In the genomic region with DNA sequence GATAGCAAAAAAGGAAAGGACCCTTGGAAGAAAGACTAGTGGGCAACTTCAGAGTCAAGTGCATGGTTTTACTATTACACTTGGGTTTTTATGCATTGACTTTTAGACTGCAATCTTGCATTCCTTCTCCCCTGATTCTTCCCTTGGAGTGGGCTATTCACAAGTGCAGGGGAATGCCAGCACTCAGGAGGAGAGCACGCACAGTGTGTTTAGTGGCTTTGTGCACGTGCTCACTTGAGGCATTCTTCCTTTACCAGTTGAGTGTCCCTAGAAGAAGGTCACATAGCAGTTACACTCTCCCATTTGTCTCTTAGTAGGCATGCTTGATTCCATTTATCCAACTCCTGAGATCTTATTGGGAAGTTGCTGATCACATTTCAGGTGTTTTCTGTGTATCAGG, we compare ENCODE assay signal across 25 cellular contexts.
"Had no signal": no experiment of that assay in that cellular context is flagged by ENCODE, and none has a peak within 500 bp of the region (broad histone marks: within the 10 kb centered on the region; RNA-seq: fewer than 3 reads in every experiment).

No MANE protein-coding gene starts in this region.

- ATAC-seq: stimulated activated effector memory CD8-positive, alpha-beta T cell treated with anti-CD3 and anti-CD28 coated beads, Interleukin-12 subunit alpha, Interleukin-12 subunit beta, amount 100 ng/mL, for 72 hours; stimulated activated memory B cell treated with anti-CD40 and anti-IgM and Interleukin-4, amounts not matched to agents 10 μg/mL and 1 μg/mL and 100 μg/mL, for 72 hours; stimulated activated naive B cell treated with anti-CD40 and anti-IgM and Interleukin-4, amounts not matched to agents 10 μg/mL and 1 μg/mL and 100 μg/mL, for 72 hours; stimulated activated naive CD8-positive, alpha-beta T cell treated with anti-CD3 and anti-CD28 coated beads, Interleukin-15, amount 100 ng/mL, for 72 hours; stimulated activated naive CD8-positive, alpha-beta T cell treated with anti-CD3 and anti-CD28 coated beads, Interleukin-15, Interleukin-2, amounts not matched to agents 100 U/mL and 50 U/mL, for 24 hours had no signal

- DNase-seq: stimulated activated CD4-positive, alpha-beta T cell treated with anti-CD3 and anti-CD28 coated beads, Interleukin-2, amount 100 ng/mL, for 24 hours; stimulated activated CD4-positive, alpha-beta T cell treated with anti-CD3 and anti-CD28 coated beads, Interleukin-2, amount 100 ng/mL, for 48 hours; stimulated activated CD4-positive, alpha-beta T cell treated with anti-CD3 and anti-CD28 coated beads, Interleukin-4, amount 100 ng/mL, for 1 hour; stimulated activated CD4-positive, alpha-beta T cell treated with anti-CD3 and anti-CD28 coated beads, Interleukin-4, amount 100 ng/mL, for 24 hours; stimulated activated CD4-positive, alpha-beta T cell treated with anti-CD3 and anti-CD28 coated beads, Interleukin-4, amount 100 ng/mL, for 4 hours; stimulated activated CD8-positive, alpha-beta memory T cell treated with anti-CD3 and anti-CD28 coated beads, Interleukin-4, amount 100 ng/mL, for 48 hours; stimulated activated naive B cell treated with anti-CD40 and anti-IgM and Interleukin-4, amounts not matched to agents 10 μg/mL and 1 μg/mL and 100 μg/mL, for 72 hours; stimulated activated naive CD4-positive, alpha-beta T cell; stimulated activated naive CD4-positive, alpha-beta T cell treated with Interleukin-2 at 50 U/mL for 16 hours; stimulated activated naive CD8-positive, alpha-beta T cell treated with anti-CD3 and anti-CD28 coated beads, Interleukin-15, amount 100 ng/mL, for 72 hours; stimulated activated naive CD8-positive, alpha-beta T cell treated with anti-CD3 and anti-CD28 coated beads, Interleukin-15, Interleukin-2, amounts not matched to agents 100 U/mL and 50 U/mL, for 24 hours; stomach; substantia nigra; testis; tibial artery; transverse colon; trophoblast cell; upper lobe of left lung; uterus had no signal

- H3K9me3 ChIP-seq: stomach, suprapubic skin, testis, thoracic aorta, tibial artery, tibial nerve, transverse colon, upper lobe of left lung, uterus, vagina had no signal

- H3K36me3 ChIP-seq: stomach, suprapubic skin, thoracic aorta, tibial artery, tibial nerve, transverse colon, upper lobe of left lung, uterus, vagina had no signal

- H3K27ac ChIP-seq: stomach, suprapubic skin, testis, thoracic aorta, tibial artery, tibial nerve, transverse colon, upper lobe of left lung, uterus, vagina had no signal

- H3K4me1 ChIP-seq: stomach, suprapubic skin, testis, tibial artery, tibial nerve, transverse colon, upper lobe of left lung, uterus, vagina had no signal

- H3K27me3 ChIP-seq: stomach, suprapubic skin, testis, tibial artery, tibial nerve, transverse colon, upper lobe of left lung, uterus, vagina had no signal

- H3K4me3 ChIP-seq: stomach, suprapubic skin, testis, thoracic aorta, tibial artery, tibial nerve, transverse colon, upper lobe of left lung, uterus, vagina had no signal
